In genomic region chr7:103154042-103154441, GRCh38 we compare ENCODE assay signal across 27 cellular contexts.
"Had no signal": no experiment of that assay in that cellular context is flagged by ENCODE, and none has a peak within 500 bp of the region (broad histone marks: within the 10 kb centered on the region; RNA-seq: fewer than 3 reads in every experiment).

No MANE protein-coding gene starts in this region.

- ATAC-seq: activated T-cell treated with anti-CD3 and anti-CD28 coated beads, Interleukin-2, amount 50 U/mL, for 72 hours; effector memory CD8-positive, alpha-beta T cell; gastroesophageal sphincter; left ventricle myocardium superior; natural killer cell treated with Interleukin-12 subunit alpha and Interleukin-12 subunit beta and Interleukin-15 and Interleukin-18, amount 100 ng/mL, for 72 hours; pancreas; psoas muscle had no signal

- H3K27me3 ChIP-seq: breast epithelium, colonic mucosa, dorsolateral prefrontal cortex, gastroesophageal sphincter, pancreas, right atrium auricular region, stomach, suprapubic skin, tibial nerve had no signal

- H3K9me3 ChIP-seq: breast epithelium, colonic mucosa, esophagus squamous epithelium, gastroesophageal sphincter, pancreas, psoas muscle, right atrium auricular region, stomach, suprapubic skin, tibial nerve had no signal

- H3K27ac Mint-ChIP-seq: activated naive CD4-positive, alpha-beta T cell treated with anti-CD3 and anti-CD28 coated beads for 36 hours; activated naive CD8-positive, alpha-beta T cell treated with anti-CD3 and anti-CD28 coated beads, Interleukin-2, amount 10 ng/mL, durations not matched to agents 7 days and 5 days; activated T-cell treated with anti-CD3 and anti-CD28 coated beads, Interleukin-2, amount 50 U/mL, for 72 hours; effector memory CD8-positive, alpha-beta T cell had no signal

- H3K9me3 Mint-ChIP-seq: activated naive CD4-positive, alpha-beta T cell treated with anti-CD3 and anti-CD28 coated beads for 36 hours; activated T-cell treated with anti-CD3 and anti-CD28 coated beads, Interleukin-2, amount 50 U/mL, for 72 hours; effector memory CD8-positive, alpha-beta T cell; natural killer cell treated with Interleukin-12 subunit alpha and Interleukin-12 subunit beta and Interleukin-15 and Interleukin-18, amount 100 ng/mL, for 72 hours had no signal

- H3K4me3 Mint-ChIP-seq: activated naive CD4-positive, alpha-beta T cell treated with anti-CD3 and anti-CD28 coated beads for 36 hours; activated naive CD8-positive, alpha-beta T cell treated with anti-CD3 and anti-CD28 coated beads, Interleukin-2, amount 10 ng/mL, durations not matched to agents 7 days and 5 days; activated T-cell treated with anti-CD3 and anti-CD28 coated beads, Interleukin-2, amount 50 U/mL, for 72 hours; effector memory CD8-positive, alpha-beta T cell; natural killer cell treated with Interleukin-12 subunit alpha and Interleukin-12 subunit beta and Interleukin-15 and Interleukin-18, amount 100 ng/mL, for 72 hours had no signal

- DNase-seq: activated CD4-positive, alpha-beta T cell treated with anti-CD3 and anti-CD28 coated beads for 4 hours; activated CD4-positive, alpha-beta T cell treated with anti-CD3 and anti-CD28 coated beads, Interleukin-2, amount 50 U/mL, for 48 hours; activated CD4-positive, CD25-positive, alpha-beta regulatory T cell; activated effector memory CD4-positive, alpha-beta T cell treated with Interleukin-2 at 50 U/mL for 16 hours; activated naive CD4-positive, alpha-beta T cell treated with anti-CD3 and anti-CD28 coated beads for 36 hours; activated naive CD8-positive, alpha-beta T cell treated with anti-CD3 and anti-CD28 coated beads, Interleukin-2, amount 10 ng/mL, durations not matched to agents 7 days and 5 days; activated T-cell treated with anti-CD3 and anti-CD28 coated beads, Interleukin-2, amount 50 U/mL, for 72 hours; amniotic stem cell; colonic mucosa; dorsolateral prefrontal cortex; effector memory CD8-positive, alpha-beta T cell; esophagus squamous epithelium; head of caudate nucleus; hypothalamus; left ventricle myocardium superior; pancreas; psoas muscle; stimulated activated CD4-positive, alpha-beta T cell treated with anti-CD3 and anti-CD28 coated beads, Interleukin-4, amount 100 ng/mL, for 4 hours; stomach; T1000 had no signal

- H3K27ac ChIP-seq: breast epithelium, colonic mucosa, esophagus squamous epithelium, gastroesophageal sphincter, pancreas, psoas muscle, right atrium auricular region, stomach, suprapubic skin, tibial nerve had no signal

- FAIRE-seq: endothelial cell of umbilical vein, pancreas had no signal

- H3K4me1 ChIP-seq: breast epithelium, colonic mucosa, psoas muscle had no signal

- H3K4me3 ChIP-seq: breast epithelium, colonic mucosa, esophagus squamous epithelium, gastroesophageal sphincter, pancreas, psoas muscle, right atrium auricular region, stomach, suprapubic skin, tibial nerve had no signal

- H3K36me3 ChIP-seq: breast epithelium, colonic mucosa, esophagus squamous epithelium, gastroesophageal sphincter, pancreas, right atrium auricular region, stomach, suprapubic skin, tibial nerve had no signal

- H3K27me3 Mint-ChIP-seq: activated naive CD8-positive, alpha-beta T cell treated with anti-CD3 and anti-CD28 coated beads, Interleukin-2, amount 10 ng/mL, durations not matched to agents 7 days and 5 days; effector memory CD8-positive, alpha-beta T cell; natural killer cell treated with Interleukin-12 subunit alpha and Interleukin-12 subunit beta and Interleukin-15 and Interleukin-18, amount 100 ng/mL, for 72 hours had no signal
